9 cellular contexts compared by ENCODE assay signal in the genomic region with DNA sequence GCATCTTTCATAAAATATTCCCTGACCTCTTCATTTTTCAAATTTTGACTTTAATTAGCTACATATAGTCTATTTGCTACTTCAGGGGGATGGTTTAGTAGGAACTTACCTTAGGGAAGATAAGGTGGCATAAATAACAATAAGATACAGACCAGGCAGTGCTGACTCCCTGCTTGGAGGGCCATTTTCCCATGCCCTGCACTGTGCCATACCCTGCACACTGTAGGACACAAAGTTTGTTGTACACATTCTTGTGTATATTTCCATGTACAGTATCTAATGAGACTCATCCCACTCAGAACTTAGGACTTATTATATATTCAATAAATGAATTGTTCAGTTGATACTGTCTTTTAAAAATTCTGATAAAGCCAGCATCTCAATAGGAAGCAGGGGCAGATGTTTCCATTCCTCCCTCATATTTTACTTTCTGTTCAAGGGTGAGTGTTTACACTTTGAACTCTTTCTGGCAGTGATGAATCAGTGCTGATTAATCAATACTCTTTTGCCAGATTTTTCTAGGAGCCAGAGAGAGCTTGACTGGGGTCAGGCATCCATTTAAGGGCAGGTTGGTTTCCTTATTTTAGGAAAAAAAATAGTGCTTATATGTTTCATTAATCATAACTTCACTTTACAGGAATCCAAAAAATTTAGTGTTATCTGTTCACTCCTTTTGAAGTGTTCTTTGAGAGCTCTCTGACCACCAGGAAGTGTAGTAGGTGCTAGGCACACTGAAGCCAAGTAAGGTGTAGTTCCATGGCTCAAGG. TPM values are rescaled to one million over a fixed set of nuclear protein-coding genes. Genes with fewer than 3 reads are reported as not detected.
DNase-seq lines count a peak whose midpoint lies in the region; ATAC-seq, FAIRE-seq and TF ChIP-seq lines count a peak whose summit lies in the region.
"Had no signal": no experiment of that assay in that cellular context is flagged by ENCODE, and none has a peak within 500 bp of the region (broad histone marks: within the 10 kb centered on the region; RNA-seq: fewer than 3 reads in every experiment).

No MANE protein-coding gene starts in this region.

- DNase-seq in GM23248: peak; percentile 62
- DNase-seq in lower lobe of right lung: no peak
- no peak for DNase-seq in HuH-7 (ENCODE audit: low spot score)
- DNase-seq in frontal cortex (ENCODE audit: low spot score in 2 of 2): no peak

- ATAC-seq in lower lobe of right lung: peak; percentile 64 to 73
- no peak for ATAC-seq in activated CD4-positive, CD25-positive, alpha-beta regulatory T cell treated with anti-CD3 and anti-CD28 coated beads, Interleukin-2, amount 50 U/mL, for 24 hours
- ATAC-seq in GM18519 (IDR thresholded peaks at IDR 0.05; ENCODE audit: low FRiP score, unreplicated experiment): no peak

- TF ChIP-seq CTCF in SU-DHL-6 (IDR thresholded peaks at IDR 0.05; ENCODE audit: insufficient read depth, low read length, poor library complexity, severe bottlenecking) (no peak), lower lobe of right lung (IDR thresholded peaks at IDR 0.05) (no peak)

- intact Hi-C loops in lower lobe of right lung (cut with DNase I): no loop called here

- H3K79me2 ChIP-seq in GM23248 (ENCODE audit: insufficient read depth) (peaks cover 100% of the 10 kb centered on the region), SU-DHL-6 (ENCODE audit: insufficient read depth, low read length) (no peaks in the 10 kb centered on the region)

- H3K9me2 ChIP-seq in GM23248 (ENCODE audit: insufficient read depth): peaks cover 4% of the 10 kb centered on the region; the same call in 1 of the 2 replicates
- H3K9me2 ChIP-seq in SU-DHL-6 (replicated peaks; ENCODE audit: insufficient read depth, low read length): no peaks in the 10 kb centered on the region

- peak overlapping the region; percentile 77 to 92 (median 86) for H3K4me2 ChIP-seq in BLaER1 treated with 17β-estradiol and CSF1 and Interleukin-3, amounts not matched to agents 10 nM and 100 nM
- H3K4me2 ChIP-seq in GM23248 (ENCODE audit: unreplicated experiment) (peak overlapping the region; percentile 48), SU-DHL-6 (ENCODE audit: low read depth, low read length, poor library complexity, severe bottlenecking) (peak overlapping the region; percentile 21)

- FAIRE-seq in frontal cortex (lab: Jason Lieb, UNC): no peak
- FAIRE-seq: D721Med had no signal

- peak overlapping the region; percentile 7 to 80 (median 77); a peak in 20 of 22 replicates for H3K9ac ChIP-seq in BLaER1 treated with 17β-estradiol and CSF1 and Interleukin-3, amounts not matched to agents 10 nM and 100 nM
- no peak overlapping the region for H3K9ac ChIP-seq in GM23248
- H3K9ac ChIP-seq in SU-DHL-6 (ENCODE audit: low read length): no peak overlapping the region

- H3K9me3 ChIP-seq in BLaER1 treated with 17β-estradiol and CSF1 and Interleukin-3, amounts not matched to agents 10 nM and 100 nM (replicated peaks in 1 of 11): no peaks in the 10 kb centered on the region
- H3K9me3 ChIP-seq in GM23248 (ENCODE audit: low read depth) (no peaks in the 10 kb centered on the region), SU-DHL-6 (ENCODE audit: insufficient read depth, low read length) (no peaks in the 10 kb centered on the region), lower lobe of right lung (no peaks in the 10 kb centered on the region)

- in situ Hi-C loops in GM23248 (cut with MboI): no loop called here

- peaks cover 37% of the 10 kb centered on the region for H3F3A ChIP-seq in GM23248 (ENCODE audit: insufficient read depth)
- no peaks in the 10 kb centered on the region; the same call in 1 of the 2 replicates for H3F3A ChIP-seq in SU-DHL-6 (ENCODE audit: insufficient read depth)

- H3K27me3 ChIP-seq in BLaER1 treated with 17β-estradiol and CSF1 and Interleukin-3, amounts not matched to agents 10 nM and 100 nM: no peaks in the 10 kb centered on the region
- H3K27me3 ChIP-seq in GM23248 (replicated peaks; ENCODE audit: insufficient read depth) (no peaks in the 10 kb centered on the region), SU-DHL-6 (ENCODE audit: low read length) (no peaks in the 10 kb centered on the region), lower lobe of right lung (ENCODE audit: low read depth) (no peaks in the 10 kb centered on the region)

- no peak overlapping the region for H2AFZ ChIP-seq in GM23248
- no peak overlapping the region for H2AFZ ChIP-seq in SU-DHL-6 (ENCODE audit: low read depth, low read length, severe bottlenecking)

- peaks cover 0 to 1% (median 0%) of the 10 kb centered on the region in 11 experiments; a peak in 1 of 22 replicates for H3K36me3 ChIP-seq in BLaER1 treated with 17β-estradiol and CSF1 and Interleukin-3, amounts not matched to agents 10 nM and 100 nM
- H3K36me3 ChIP-seq in GM23248 (ENCODE audit: low read depth) (no peaks in the 10 kb centered on the region), SU-DHL-6 (ENCODE audit: low read length) (no peaks in the 10 kb centered on the region), lower lobe of right lung (no peaks in the 10 kb centered on the region)

- peak overlapping the region; percentile 19 to 95 (median 89); a peak in 21 of 22 replicates for H3K27ac ChIP-seq in BLaER1 treated with 17β-estradiol and CSF1 and Interleukin-3, amounts not matched to agents 10 nM and 100 nM
- H3K27ac ChIP-seq in GM23248: peak overlapping the region; percentile 19
- H3K27ac ChIP-seq in SU-DHL-6 (ENCODE audit: low read depth, low read length): no peak overlapping the region
- peak overlapping the region; percentile 21 for H3K27ac ChIP-seq in lower lobe of right lung

- peaks cover 0 to 54% (median 0%) of the 10 kb centered on the region in 11 experiments; a peak in 5 of 22 replicates for H4K20me1 ChIP-seq in BLaER1 treated with 17β-estradiol and CSF1 and Interleukin-3, amounts not matched to agents 10 nM and 100 nM
- H4K20me1 ChIP-seq in GM23248 (ENCODE audit: insufficient read depth) (peaks cover 11% of the 10 kb centered on the region; the same call in 1 of the 2 replicates), SU-DHL-6 (ENCODE audit: low read depth, low read length) (no peaks in the 10 kb centered on the region)

- peaks cover 50 to 95% (median 80%) of the 10 kb centered on the region in 10 experiments for H3K4me1 ChIP-seq in BLaER1 treated with 17β-estradiol and CSF1 and Interleukin-3, amounts not matched to agents 10 nM and 100 nM
- H3K4me1 ChIP-seq in GM23248 (ENCODE audit: insufficient read depth) (peaks cover 56% of the 10 kb centered on the region), lower lobe of right lung (peaks cover 38% of the 10 kb centered on the region)

- H3K4me3 ChIP-seq in BLaER1 treated with 17β-estradiol and CSF1 and Interleukin-3, amounts not matched to agents 10 nM and 100 nM: peak overlapping the region in 7 of 10 experiments; percentile 23 to 63 (median 51); a peak in 11 of 20 replicates
- H3K4me3 ChIP-seq in GM23248: peak overlapping the region; percentile 22
- H3K4me3 ChIP-seq in SU-DHL-6 (ENCODE audit: insufficient read depth, low read length, poor library complexity, severe bottlenecking): no peak overlapping the region
- no peak overlapping the region for H3K4me3 ChIP-seq in lower lobe of right lung

RNA-seq across cellular contexts. Expression of a gene that starts 30.6 kb away (rescaled TPM):
- 144 and 189 TPM in 2 replicates for total RNA-seq in GM23248 (2014; rRNA removed; shearing (Covaris generic))
- polyA plus RNA-seq in GM23248 (2016; fragmentation: Nextera tagmentation; extraction: Ambion mirVana): 284 and 289 TPM in 2 replicates
- total RNA-seq in lower lobe of right lung (85.9 TPM), frontal cortex (184 TPM)

Comparison
In these comparisons a context has a peak if more than half of its experiments do, and no peak if none do; other contexts are left out.
1. H3K4me2 ChIP-seq: peak in every context shown above with its lines; median percentile 86 in BLaER1 treated with 17β-estradiol and CSF1 and Interleukin-3, amounts not matched to agents 10 nM and 100 nM; 48 in GM23248; 21 in SU-DHL-6.
2. H3K4me3 ChIP-seq: peak in BLaER1 treated with 17β-estradiol and CSF1 and Interleukin-3, amounts not matched to agents 10 nM and 100 nM (7 of 10) and GM23248 (single experiment); none in SU-DHL-6 (single experiment) and lower lobe of right lung (single experiment).
3. H3K9ac ChIP-seq: peak in BLaER1 treated with 17β-estradiol and CSF1 and Interleukin-3, amounts not matched to agents 10 nM and 100 nM (11 of 11); none in GM23248 (single experiment) and SU-DHL-6 (single experiment).
4. ATAC-seq: peak in lower lobe of right lung (2 of 2); none in activated CD4-positive, CD25-positive, alpha-beta regulatory T cell treated with anti-CD3 and anti-CD28 coated beads, Interleukin-2, amount 50 U/mL, for 24 hours (0 of 2) and GM18519 (single experiment).